In the genomic region with DNA sequence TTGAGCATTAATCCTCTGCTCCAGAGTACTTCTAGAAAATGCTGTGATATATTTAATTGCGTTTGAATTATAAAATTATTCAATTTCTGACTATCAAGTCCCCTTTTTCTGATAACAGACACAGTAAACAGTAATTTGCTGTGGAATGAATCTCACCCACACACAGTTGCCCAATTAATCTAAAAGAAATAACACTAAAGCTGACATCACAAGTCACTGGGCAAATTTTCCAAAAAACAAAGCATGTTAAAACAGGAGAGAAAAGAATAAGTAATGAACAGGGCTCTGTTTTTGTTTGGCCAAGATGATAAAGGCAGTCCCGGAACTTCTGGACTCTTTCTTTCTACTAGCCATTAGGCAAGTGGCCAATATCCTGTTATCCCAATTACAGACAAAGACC, we compare ENCODE assay signal across 35 cellular contexts.
"Had no signal": no experiment of that assay in that cellular context is flagged by ENCODE, and none has a peak within 500 bp of the region (broad histone marks: within the 10 kb centered on the region; RNA-seq: fewer than 3 reads in every experiment).

No MANE protein-coding gene starts in this region.

- H3K27ac ChIP-seq: KMS-11 had no signal

- H3K36me3 ChIP-seq: MG63 had no signal

- H3K4me2 ChIP-seq: KMS-11 had no signal

- H3K4me3 ChIP-seq: MG63 had no signal

- H3K9me3 ChIP-seq: MG63 had no signal

- DNase-seq: Karpas-422, KBM-7, KG1, MG63, MM.1S, MV-4-11, NCI-H1048, NCI-H1092, NCI-H1092 treated with DMSO at 0.1 percent for 48 hours, NCI-H1105, NCI-H1105 treated with DMSO at 0.1 percent for 48 hours, NCI-H1417, NCI-H1417 treated with DMSO at 0.1 percent for 48 hours, NCI-H1436, NCI-H1436 treated with DMSO at 0.1 percent for 48 hours, NCI-H146, NCI-H1694, NCI-H1694 treated with DMSO at 0.1 percent for 48 hours, NCI-H187, NCI-H187 treated with DMSO at 0.1 percent for 48 hours, NCI-H1930, NCI-H2029, NCI-H2029 treated with DMSO at 0.1 percent for 48 hours, NCI-H2081, NCI-H2081 treated with DMSO at 0.1 percent for 48 hours, NCI-H2107, NCI-H2171, NCI-H2171 treated with DMSO at 0.1 percent for 48 hours, NCI-H2227 treated with DMSO at 0.1 percent for 48 hours, NCI-H226, NCI-H345, NCI-H446, NCI-H446 treated with DMSO at 0.1 percent for 48 hours, NCI-H510A had no signal

- H3K9ac ChIP-seq: KMS-11 had no signal

- H3K27me3 ChIP-seq: MG63 had no signal
